Comparison of ENCODE assay signal across 14 cellular contexts in the genomic region with DNA sequence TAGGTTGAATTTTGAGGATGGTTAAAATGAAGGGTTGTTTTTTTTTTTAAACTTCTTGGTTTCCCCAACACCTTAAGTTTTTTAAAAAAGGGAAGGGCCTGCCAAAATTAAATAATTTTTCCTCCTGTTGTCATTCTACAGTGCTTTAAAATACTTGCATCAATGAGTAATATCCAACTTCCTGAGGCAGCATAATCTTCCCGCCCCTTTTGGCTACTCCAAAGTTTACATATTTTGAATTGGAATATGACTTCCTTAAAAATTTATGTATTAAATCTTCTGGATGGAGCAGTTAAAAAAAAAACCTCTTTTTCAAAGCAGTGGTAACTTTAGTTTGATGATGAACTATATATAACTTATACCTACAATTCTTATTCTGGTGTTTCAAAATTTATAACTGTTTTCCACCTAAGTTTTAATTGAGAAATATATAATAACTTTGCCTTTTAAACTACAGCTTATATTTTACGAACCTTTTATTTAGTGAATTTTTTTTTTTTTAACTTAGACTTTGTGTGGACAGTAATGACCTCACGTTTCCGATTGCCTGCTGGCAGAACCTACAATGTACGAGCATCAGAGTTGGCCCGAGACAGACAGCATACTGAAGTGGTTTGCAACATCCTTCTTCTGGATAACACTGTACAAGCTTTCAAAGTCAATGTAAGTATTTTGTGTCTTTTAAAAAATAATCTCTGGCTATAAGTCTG. TPM values are rescaled to one million over a fixed set of nuclear protein-coding genes. Genes with fewer than 3 reads are reported as not detected.
DNase-seq lines count a peak whose midpoint lies in the region; ATAC-seq, FAIRE-seq and TF ChIP-seq lines count a peak whose summit lies in the region.
"Had no signal": no experiment of that assay in that cellular context is flagged by ENCODE, and none has a peak within 500 bp of the region (broad histone marks: within the 10 kb centered on the region; RNA-seq: fewer than 3 reads in every experiment).

No MANE protein-coding gene starts in this region.

- H3K18ac ChIP-seq in mesenchymal stem cell (ENCODE audit: low read depth in 1 of 2, low read length in 2 of 2), result no peak overlapping the region

- no peak overlapping the region for H2BK5ac ChIP-seq in mesenchymal stem cell (ENCODE audit: low read depth, low read length, poor library complexity, severe bottlenecking)

- H2AK5ac ChIP-seq in mesenchymal stem cell (ENCODE audit: low read length, severe bottlenecking), result no peak overlapping the region

- DNase-seq in DMS53 (lab: John Stamatoyannopoulos, UW) (peak; percentile 83), NCI-H2029 treated with DMSO at 0.1 percent for 48 hours (lab: John Stamatoyannopoulos, UW) (peak; percentile 26), mesenchymal stem cell (peak; percentile 36), SW480 (ENCODE audit: low spot score) (no peak), mucosa of descending colon (no peak), amygdala (lab: John Stamatoyannopoulos, UW) (no peak)
- DNase-seq: activated CD8-positive, alpha-beta memory T cell treated with anti-CD3 and anti-CD28 coated beads, Interleukin-2, amount 50 U/mL, for 48 hours; cerebellar nuclear complex; DMS79 treated with DMSO at 0.1 percent for 48 hours; NCI-H187 treated with DMSO at 0.1 percent for 48 hours had no signal

- H3K4me1 ChIP-seq in mesenchymal stem cell (ENCODE audit: control insufficient read depth, insufficient read depth, low read depth, low read length) (no peaks in the 10 kb centered on the region), mucosa of descending colon (ENCODE audit: low read depth) (no peaks in the 10 kb centered on the region)

- H4K91ac ChIP-seq in mesenchymal stem cell (ENCODE audit: low read length), result no peak overlapping the region

- H3K23ac ChIP-seq in mesenchymal stem cell (ENCODE audit: low read length in 2 of 2), result no peak overlapping the region

- intact Hi-C loops in mucosa of descending colon (cut with DNase I, micrococcal nuclease), result no loop called here

- H3K14ac ChIP-seq in mesenchymal stem cell (ENCODE audit: low read length in 2 of 2), result no peak overlapping the region

- no peak overlapping the region for H3K27ac ChIP-seq in mesenchymal stem cell (ENCODE audit: low read length, poor library complexity, severe bottlenecking)
- H3K27ac ChIP-seq: HL-60, neutrophil had no signal

- H2BK12ac ChIP-seq in mesenchymal stem cell (ENCODE audit: low read length in 2 of 2), result no peak overlapping the region

- 89% methylated on average over 5 of the region's 6 CpGs for WGBS in mesenchymal stem cell

- H3K9me3 ChIP-seq in mesenchymal stem cell (ENCODE audit: control insufficient read depth, low read length) (no peaks in the 10 kb centered on the region), mucosa of descending colon (no peaks in the 10 kb centered on the region)
- H3K9me3 ChIP-seq: neutrophil had no signal

- H2BK15ac ChIP-seq in mesenchymal stem cell (ENCODE audit: low read depth, poor library complexity, severe bottlenecking), result no peak overlapping the region

- H3K4me2 ChIP-seq in mesenchymal stem cell (ENCODE audit: low read length, poor library complexity, severe bottlenecking), result no peak overlapping the region

- no peak overlapping the region for H2AFZ ChIP-seq in mesenchymal stem cell (ENCODE audit: low read depth, low read length)

- H3K4me3 ChIP-seq in mesenchymal stem cell (ENCODE audit: insufficient read depth in 1 of 2, low read depth in 1 of 2, low read length in 2 of 2) (peak overlapping the region in 1 of 2 experiments; percentile 37), mucosa of descending colon (no peak overlapping the region)

- no peaks in the 10 kb centered on the region for H3K27me3 ChIP-seq in mesenchymal stem cell (ENCODE audit: control insufficient read depth in 1 of 2, insufficient read depth in 1 of 2, low read length in 2 of 2)
- H3K27me3 ChIP-seq: neutrophil had no signal

- no peak overlapping the region for H3K4ac ChIP-seq in mesenchymal stem cell (ENCODE audit: low read depth in 1 of 2, low read length in 2 of 2)

- ATAC-seq in mucosa of descending colon, result no peak
- no peak for ATAC-seq in GM21390 (IDR thresholded peaks at IDR 0.05; ENCODE audit: unreplicated experiment)

- H3K36me3 ChIP-seq in mesenchymal stem cell (ENCODE audit: control insufficient read depth in 1 of 2, insufficient read depth in 2 of 2, low read depth in 1 of 2, low read length in 2 of 2) (no peaks in the 10 kb centered on the region), mucosa of descending colon (ENCODE audit: low read depth) (no peaks in the 10 kb centered on the region)
- H3K36me3 ChIP-seq: neutrophil had no signal

- FAIRE-seq in colon (lab: Jason Lieb, UNC), result peak; percentile 28

- no peak for TF ChIP-seq CTCF in mucosa of descending colon (IDR thresholded peaks at IDR 0.05)

- no peak overlapping the region for H2BK120ac ChIP-seq in mesenchymal stem cell (ENCODE audit: low read depth, low read length)

- peak overlapping the region; percentile 84 for H3K9ac ChIP-seq in mesenchymal stem cell (ENCODE audit: low read length)

- peaks cover 11% of the 10 kb centered on the region for H3K79me1 ChIP-seq in mesenchymal stem cell (replicated peaks; ENCODE audit: low read length, poor library complexity, severe bottlenecking)

- H4K8ac ChIP-seq in mesenchymal stem cell (ENCODE audit: low read length), result no peak overlapping the region

RNA-seq across cellular contexts. Expression of a gene that starts 49.8 kb away (rescaled TPM):
- polyA plus RNA-seq in mesenchymal stem cell (2013, experiment 1 of 2), result 6.4 TPM
- 7.1 TPM for polyA plus RNA-seq in mesenchymal stem cell (2013, experiment 2 of 2)
- 10 to 100 TPM; 23.1 to 35.4 (median 30.1) TPM for total RNA-seq in mucosa of descending colon

Comparison
In these comparisons a context has a peak if more than half of its experiments do, and no peak if none do; other contexts are left out.
1. DNase-seq: peak in DMS53 (single experiment), NCI-H2029 treated with DMSO at 0.1 percent for 48 hours (single experiment) and mesenchymal stem cell (single experiment); none in SW480 (single experiment), mucosa of descending colon (0 of 3) and amygdala (0 of 56).